ENCODE assay signal across 8 cellular contexts in the genomic region with DNA sequence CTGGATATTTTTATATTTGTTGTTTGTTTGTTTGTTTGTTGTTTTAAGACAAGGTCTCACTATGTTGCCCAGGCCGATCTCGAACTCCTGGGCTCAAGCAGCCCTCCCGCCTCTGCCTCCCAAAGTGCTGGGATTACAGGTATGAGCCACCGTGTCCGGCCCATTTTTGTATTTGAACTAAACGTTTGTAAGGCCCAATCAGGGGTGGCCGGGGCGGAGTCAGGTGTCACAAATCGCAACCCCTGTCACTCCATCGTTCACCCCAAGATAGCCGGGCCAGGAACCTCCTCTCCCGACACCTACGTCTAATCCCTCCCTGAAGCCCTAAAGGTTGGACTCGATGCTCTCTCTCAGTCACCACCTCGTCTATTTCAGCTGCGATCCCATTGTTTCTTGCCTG. TPM values are rescaled to one million over a fixed set of nuclear protein-coding genes. Genes with fewer than 3 reads are reported as not detected.
DNase-seq lines count a peak whose midpoint lies in the region; ATAC-seq and TF ChIP-seq lines count a peak whose summit lies in the region.

No MANE protein-coding gene starts in this region.

- peak overlapping the region; percentile 46 for H3K4me3 ChIP-seq in iPS-15b (ENCODE audit: low read depth, low read length)

- H3K27ac Mint-ChIP-seq in activated T-cell treated with anti-CD3 and anti-CD28 coated beads, Interleukin-2, amount 50 U/mL, for 72 hours = peak overlapping the region; percentile 70

- peak overlapping the region; percentile 84 to 95 for H3K4me3 Mint-ChIP-seq in activated T-cell treated with anti-CD3 and anti-CD28 coated beads, Interleukin-2, amount 50 U/mL, for 72 hours

- POLR2A ChIA-PET in GM10248 (lab: Yijun Ruan, JAX) = no interaction called here

- no peaks in the 10 kb centered on the region for H3K27me3 ChIP-seq in iPS-15b (ENCODE audit: control insufficient read depth, insufficient read depth, low read length)

- H3K27me3 Mint-ChIP-seq in activated T-cell treated with anti-CD3 and anti-CD28 coated beads, Interleukin-2, amount 50 U/mL, for 72 hours (ENCODE audit: low read depth) = peaks cover 26% of the 10 kb centered on the region

- CTCF ChIA-PET in GM10248 (lab: Yijun Ruan, JAX) = no interaction called here

- H3K36me3 ChIP-seq in iPS-15b (ENCODE audit: control insufficient read depth, insufficient read depth, low read length) = no peaks in the 10 kb centered on the region

- TF ChIP-seq CTCF in GM10248 (IDR thresholded peaks at IDR 0.05; ENCODE audit: control extremely low read depth, extremely low read depth, low read depth, missing control alignments) = no peak

- H3K36me3 Mint-ChIP-seq in activated T-cell treated with anti-CD3 and anti-CD28 coated beads, Interleukin-2, amount 50 U/mL, for 72 hours (ENCODE audit: insufficient read depth in 2 of 2) = no peaks in the 10 kb centered on the region

- peaks cover 5% of the 10 kb centered on the region for H3K4me1 ChIP-seq in iPS-15b (ENCODE audit: control insufficient read depth, insufficient read depth, low read length)

- H3K9ac ChIP-seq in iPS-15b (ENCODE audit: low read depth, low read length) = no peak overlapping the region

- H3K4me1 Mint-ChIP-seq in activated T-cell treated with anti-CD3 and anti-CD28 coated beads, Interleukin-2, amount 50 U/mL, for 72 hours (ENCODE audit: low read depth) = peaks cover 15% of the 10 kb centered on the region

- H3K9me3 Mint-ChIP-seq in activated T-cell treated with anti-CD3 and anti-CD28 coated beads, Interleukin-2, amount 50 U/mL, for 72 hours = no peaks in the 10 kb centered on the region

- DNase-seq in AG20443 (ENCODE audit: low spot score) = peak; percentile 4
- DNase-seq in KG1 (lab: John Stamatoyannopoulos, UW) = peak; percentile 46
- DNase-seq in activated T-cell treated with anti-CD3 and anti-CD28 coated beads, Interleukin-2, amount 50 U/mL, for 72 hours = peak; percentile 55 to 60
- DNase-seq in stimulated activated CD8-positive, alpha-beta memory T cell treated with anti-CD3 and anti-CD28 coated beads, Interleukin-12 subunit alpha, Interleukin-12 subunit beta, amount 100 ng/mL, for 1 hour (ENCODE audit: low read depth) = peak; percentile 44
- no peak for DNase-seq in NK-92 treated with Interleukin-12 subunit alpha and Interleukin-12 subunit beta, amount 100 ng/mL, for 24 hours (lab: John Stamatoyannopoulos, UW)
- no peak for DNase-seq in GM10248 (ENCODE audit: extremely low spot score)
- DNase-seq in NCI-H2171 (lab: John Stamatoyannopoulos, UW) = no peak

- peak; percentile 82 to 93 for ATAC-seq in activated T-cell treated with anti-CD3 and anti-CD28 coated beads, Interleukin-2, amount 50 U/mL, for 72 hours (replicated peaks in 1 of 2)

- H3K9me3 ChIP-seq in iPS-15b (ENCODE audit: control insufficient read depth, insufficient read depth, low read length) = no peaks in the 10 kb centered on the region

RNA-seq across cellular contexts. Expression of gene EFHC2, which starts 0.7 kb away (rescaled TPM):
- under 1 TPM; 0.53 to 0.79 TPM for total RNA-seq in activated T-cell treated with anti-CD3 and anti-CD28 coated beads, Interleukin-2, amount 50 U/mL, for 72 hours

Comparison
In these comparisons a context has a peak if more than half of its experiments do, and no peak if none do; other contexts are left out.
1. DNase-seq: peak in AG20443 (single experiment), KG1 (single experiment), activated T-cell treated with anti-CD3 and anti-CD28 coated beads, Interleukin-2, amount 50 U/mL, for 72 hours (2 of 2) and stimulated activated CD8-positive, alpha-beta memory T cell treated with anti-CD3 and anti-CD28 coated beads, Interleukin-12 subunit alpha, Interleukin-12 subunit beta, amount 100 ng/mL, for 1 hour (single experiment); none in NK-92 treated with Interleukin-12 subunit alpha and Interleukin-12 subunit beta, amount 100 ng/mL, for 24 hours (single experiment), GM10248 (single experiment) and NCI-H2171 (single experiment).